In genomic region chr11:73157141-73158010, GRCh38 we compare ENCODE assay signal across 9 cellular contexts. TPM values are rescaled to one million over a fixed set of nuclear protein-coding genes. Genes with fewer than 3 reads are reported as not detected.
DNase-seq lines count a peak whose midpoint lies in the region; ATAC-seq, FAIRE-seq and TF ChIP-seq lines count a peak whose summit lies in the region.
"Had no signal": no experiment of that assay in that cellular context is flagged by ENCODE, and none has a peak within 500 bp of the region (broad histone marks: within the 10 kb centered on the region; RNA-seq: fewer than 3 reads in every experiment).

No MANE protein-coding gene starts in this region.

- ATAC-seq in activated CD8-positive, alpha-beta T cell treated with anti-CD3 and anti-CD28 coated beads for 36 hours, result no peak
- ATAC-seq in activated CD8-positive, alpha-beta T cell treated with anti-CD3 and anti-CD28 coated beads, Interleukin-2, amount 10 ng/mL, durations not matched to agents 7 days and 5 days, result no peak
- ATAC-seq in HG03432 (IDR thresholded peaks at IDR 0.05; ENCODE audit: unreplicated experiment) (peak; percentile 42), K562 (no peak; the same call in 2 of the 3 replicates)
- ATAC-seq: activated naive CD4-positive, alpha-beta T cell treated with anti-CD3 and anti-CD28 coated beads, Interleukin-2, amount 50 U/mL, for 72 hours had no signal

- no peak for TF ChIP-seq RAD21 in K562 (CRISPR knock-in tag; conservative IDR thresholded peaks at IDR 0.05 in 1 of 2, IDR thresholded peaks at IDR 0.05 in 1 of 2)

- peak overlapping the region in 1 of 2 experiments; percentile 70; a peak in 1 of 4 replicates for H3K9ac ChIP-seq in K562 (ENCODE audit: insufficient read depth in 1 of 2, low read depth in 2 of 2, low read length in 2 of 2)

- TF ChIP-seq CTCF in activated CD8-positive, alpha-beta T cell treated with anti-CD3 and anti-CD28 coated beads for 36 hours (IDR thresholded peaks at IDR 0.05), result no peak
- TF ChIP-seq CTCF in K562 (IDR thresholded peaks at IDR 0.05 in 2 of 3, conservative IDR thresholded peaks at IDR 0.05 in 1 of 3; ENCODE audit: insufficient read depth in 2 of 3, low read depth in 1 of 3, low read length in 3 of 3), result no peak

- in situ Hi-C loops in K562 (cut with MboI), result no loop called here

- H3K9me3 Mint-ChIP-seq in activated CD8-positive, alpha-beta T cell treated with anti-CD3 and anti-CD28 coated beads for 36 hours, result no peaks in the 10 kb centered on the region
- H3K9me3 Mint-ChIP-seq in activated CD8-positive, alpha-beta T cell treated with anti-CD3 and anti-CD28 coated beads, Interleukin-2, amount 10 ng/mL, durations not matched to agents 7 days and 5 days (ENCODE audit: insufficient read depth), result no peaks in the 10 kb centered on the region
- H3K9me3 Mint-ChIP-seq: activated naive CD4-positive, alpha-beta T cell treated with anti-CD3 and anti-CD28 coated beads, Interleukin-2, amount 50 U/mL, for 72 hours had no signal

- DNase-seq in activated CD8-positive, alpha-beta T cell treated with anti-CD3 and anti-CD28 coated beads for 36 hours, result peak; percentile 16
- DNase-seq in activated CD8-positive, alpha-beta T cell treated with anti-CD3 and anti-CD28 coated beads, Interleukin-2, amount 10 ng/mL, durations not matched to agents 7 days and 5 days, result no peak
- no peak for DNase-seq in K562 (ENCODE audit: extremely low read depth in 1 of 4, low spot score in 3 of 4)
- peak; percentile 91 for DNase-seq in myocyte (ENCODE audit: low read depth)
- no peak for DNase-seq in activated gamma-delta T cell (lab: John Stamatoyannopoulos, UW)
- no peak for DNase-seq in activated naive CD4-positive, alpha-beta T cell treated with anti-CD3 and anti-CD28 coated beads, Interleukin-2, amount 50 U/mL, for 16 hours
- DNase-seq in stimulated activated CD4-positive, alpha-beta T cell treated with anti-CD3 and anti-CD28 coated beads, Interleukin-4, amount 100 ng/mL, for 1 hour, result no peak

- no peaks in the 10 kb centered on the region for H3K36me3 ChIP-seq in K562 (ENCODE audit: control insufficient read depth, insufficient read depth, low read length)

- no peak overlapping the region; the same call in 1 of the 2 replicates for H2AFZ ChIP-seq in K562 (ENCODE audit: low read depth, low read length)

- no peak overlapping the region for H3K27ac Mint-ChIP-seq in activated CD8-positive, alpha-beta T cell treated with anti-CD3 and anti-CD28 coated beads for 36 hours
- H3K27ac Mint-ChIP-seq in activated CD8-positive, alpha-beta T cell treated with anti-CD3 and anti-CD28 coated beads, Interleukin-2, amount 10 ng/mL, durations not matched to agents 7 days and 5 days, result no peak overlapping the region
- H3K27ac Mint-ChIP-seq: activated naive CD4-positive, alpha-beta T cell treated with anti-CD3 and anti-CD28 coated beads, Interleukin-2, amount 50 U/mL, for 72 hours had no signal

- FAIRE-seq in K562 (lab: Jason Lieb, UNC), result no peak

- no peaks in the 10 kb centered on the region for H3K27me3 Mint-ChIP-seq in activated CD8-positive, alpha-beta T cell treated with anti-CD3 and anti-CD28 coated beads for 36 hours
- no peaks in the 10 kb centered on the region for H3K27me3 Mint-ChIP-seq in activated CD8-positive, alpha-beta T cell treated with anti-CD3 and anti-CD28 coated beads, Interleukin-2, amount 10 ng/mL, durations not matched to agents 7 days and 5 days (ENCODE audit: low read depth)

- POLR2A ChIA-PET in activated CD8-positive, alpha-beta T cell treated with anti-CD3 and anti-CD28 coated beads for 36 hours (lab: Charles Lee), result interaction anchor here (0.6 to 1.2 kb wide), 5 partner anchors 15 to 301 kb away, joined by 3 to 8 read pairs (median 3); partner anchors contain the start of gene FCHSD2
- POLR2A ChIA-PET in activated CD8-positive, alpha-beta T cell treated with anti-CD3 and anti-CD28 coated beads, Interleukin-2, amount 10 ng/mL, durations not matched to agents 7 days and 5 days (lab: Charles Lee), result interaction anchor here (0.6 to 2.7 kb wide), 2 partner anchors 14 to 440 kb away, joined by 3 to 24 read pairs; partner anchors contain the start of gene FCHSD2
- POLR2A ChIA-PET in K562 (lab: Yijun Ruan, JAX), result interaction anchor here (0.5 to 2.2 kb wide), 3 partner anchors 12 to 15 kb away, joined by 3 to 7 read pairs (median 3); partner anchors contain the start of gene FCHSD2

- no peaks in the 10 kb centered on the region for H3K9me1 ChIP-seq in K562 (ENCODE audit: control insufficient read depth, insufficient read depth, low read length)

- no peaks in the 10 kb centered on the region for H3K9me3 ChIP-seq in K562 (replicated peaks; ENCODE audit: control insufficient read depth, insufficient read depth, low read depth, low read length)

- CTCF ChIA-PET in activated CD8-positive, alpha-beta T cell treated with anti-CD3 and anti-CD28 coated beads for 36 hours (lab: Charles Lee), result interaction anchor here (1.1 to 2.9 kb wide), 4 partner anchors 15 to 686 kb away, joined by 3 to 19 read pairs (median 9); partner anchors contain the start of gene FCHSD2
- CTCF ChIA-PET in activated CD8-positive, alpha-beta T cell treated with anti-CD3 and anti-CD28 coated beads, Interleukin-2, amount 10 ng/mL, durations not matched to agents 7 days and 5 days (lab: Charles Lee), result interaction anchor here (0.6 to 5.6 kb wide), 7 partner anchors 10 to 432 kb away, joined by 3 to 40 read pairs (median 4); partner anchors contain the start of gene FCHSD2
- CTCF ChIA-PET in K562 (lab: Yijun Ruan, JAX; ENCODE audit: low intra/inter-chr PET ratio), result no interaction called here

- no peak overlapping the region for H3K4me3 Mint-ChIP-seq in activated CD8-positive, alpha-beta T cell treated with anti-CD3 and anti-CD28 coated beads for 36 hours
- no peak overlapping the region for H3K4me3 Mint-ChIP-seq in activated CD8-positive, alpha-beta T cell treated with anti-CD3 and anti-CD28 coated beads, Interleukin-2, amount 10 ng/mL, durations not matched to agents 7 days and 5 days

- TF ChIP-seq EP300 in K562 (IDR thresholded peaks at IDR 0.05; ENCODE audit: low read length), result no peak

- 19% methylated on average over 9 of the region's 9 CpGs for WGBS in K562 (ENCODE audit: insufficient coverage, low coverage, missing lambda C conversion rate)

- TF ChIP-seq POLR2A in K562 (conservative IDR thresholded peaks at IDR 0.05), result no peak

- no peak overlapping the region for H3K4me2 ChIP-seq in K562 (ENCODE audit: insufficient read depth, low read length)

- H4K20me1 ChIP-seq in K562 (replicated peaks; ENCODE audit: control insufficient read depth, insufficient read depth, low read length), result no peaks in the 10 kb centered on the region

- H3K79me2 ChIP-seq in K562 (ENCODE audit: control insufficient read depth, insufficient read depth, low read length), result no peaks in the 10 kb centered on the region

- no peaks in the 10 kb centered on the region for H3K36me3 Mint-ChIP-seq in activated CD8-positive, alpha-beta T cell treated with anti-CD3 and anti-CD28 coated beads for 36 hours (ENCODE audit: low read depth)
- H3K36me3 Mint-ChIP-seq in activated CD8-positive, alpha-beta T cell treated with anti-CD3 and anti-CD28 coated beads, Interleukin-2, amount 10 ng/mL, durations not matched to agents 7 days and 5 days (ENCODE audit: low read depth), result no peaks in the 10 kb centered on the region
- H3K36me3 Mint-ChIP-seq: activated naive CD4-positive, alpha-beta T cell treated with anti-CD3 and anti-CD28 coated beads, Interleukin-2, amount 50 U/mL, for 72 hours had no signal

- H3K4me1 Mint-ChIP-seq in activated CD8-positive, alpha-beta T cell treated with anti-CD3 and anti-CD28 coated beads for 36 hours (ENCODE audit: low read depth), result peaks cover 47% of the 10 kb centered on the region
- H3K4me1 Mint-ChIP-seq in activated CD8-positive, alpha-beta T cell treated with anti-CD3 and anti-CD28 coated beads, Interleukin-2, amount 10 ng/mL, durations not matched to agents 7 days and 5 days (ENCODE audit: low read depth), result peaks cover 65% of the 10 kb centered on the region

- intact Hi-C loops in activated CD8-positive, alpha-beta T cell treated with anti-CD3 and anti-CD28 coated beads for 36 hours (cut with micrococcal nuclease), result no loop called here
- intact Hi-C loops in K562 (cut with micrococcal nuclease), result no loop called here

- H3K4me1 ChIP-seq in K562 (replicated peaks in 1 of 2; ENCODE audit: control insufficient read depth in 2 of 2, insufficient read depth in 2 of 2, low read length in 2 of 2), result peaks cover 12 to 19% of the 10 kb centered on the region in 2 experiments

- BruUV-seq in K562 (replicated peaks; lab: Mats Ljungman, UMichigan), result no TSS peak

- no peak overlapping the region for H3K4me3 ChIP-seq in K562

- H3K27me3 ChIP-seq in K562 (ENCODE audit: control insufficient read depth in 2 of 2, insufficient read depth in 2 of 2, low read length in 2 of 2), result no peaks in the 10 kb centered on the region

- no peak overlapping the region for H3K27ac ChIP-seq in K562 (ENCODE audit: extremely low read depth, low read depth, low read length)

TF ChIP-seq in K562, 482 proteins besides CTCF, POLR2A, EP300 and RAD21:
- TF ChIP-seq MECOM (CRISPR knock-in tag; IDR thresholded peaks at IDR 0.05), result no peak
- peak; percentile 25; the same call in 1 of the 2 replicates for TF ChIP-seq RFX1 (IDR thresholded peaks at IDR 0.05)
TF ChIP-seq in K562: peak in this region for 1.

RNA-seq across cellular contexts. Expression of gene FCHSD2, which starts 15.3 kb away (rescaled TPM):
- total RNA-seq in activated CD8-positive, alpha-beta T cell treated with anti-CD3 and anti-CD28 coated beads for 36 hours, result 10 to 100 TPM; 23.6 to 24.8 TPM
- 10 to 100 TPM; 49.6 to 51.8 TPM for total RNA-seq in activated CD8-positive, alpha-beta T cell treated with anti-CD3 and anti-CD28 coated beads, Interleukin-2, amount 10 ng/mL, durations not matched to agents 7 days and 5 days
- 11.7 and 39.3 TPM in 2 replicates for total RNA-seq in K562 (2011; cell fraction: chromatin; rRNA removed; ENCODE audit: low replicate concordance)
- total RNA-seq in K562 (2011; cell fraction: nucleolus; rRNA removed), result 6.3 and 8.0 TPM in 2 replicates
- 8.4 and 12.2 TPM in 2 replicates for total RNA-seq in K562 (2011; cell fraction: nucleoplasm; rRNA removed)
- 2.2 and 2.4 TPM in 2 replicates for total RNA-seq in K562 (2014; rRNA removed)
- 6.4 and 8.8 TPM in 2 replicates for total RNA-seq in K562 (2014; rRNA removed; fragmentation: Illumina TruSeq; extraction: Trizol)
- total RNA-seq in K562 (2015; rRNA removed; fragmentation: Illumina TruSeq; extraction: Trizol), result 6.3 and 7.9 TPM in 2 replicates
- total RNA-seq in K562 (2021), result 14.0 and 14.7 TPM in 2 replicates
- polyA plus RNA-seq in K562 (2011; rRNA removed), result 8.0 and 8.2 TPM in 2 replicates
- polyA plus RNA-seq in K562 (2011; cell fraction: cytosol; rRNA removed), result 3.9 and 5.4 TPM in 2 replicates
- 9.0 and 9.5 TPM in 2 replicates for polyA plus RNA-seq in K562 (2011; cell fraction: nucleus; rRNA removed)
- polyA plus RNA-seq in K562 (2012), result 7.6 and 9.4 TPM in 2 replicates
- polyA plus RNA-seq in K562 (2014; fragmentation: Illumina TruSeq; extraction: Trizol), result 9.1 and 10.8 TPM in 2 replicates
- 1 to 10 TPM; 1.8 to 3.2 TPM for polyA plus RNA-seq in K562 (2014; fragmentation: Nextera tagmentation; extraction: Ambion mirVana)
- polyA plus RNA-seq in K562 (2014; rRNA removed), result 8.7 and 9.0 TPM in 2 replicates
- polyA minus RNA-seq in K562 (2011; rRNA and poly(A)+ RNA removed), result 9.1 and 10.5 TPM in 2 replicates
- 8.4 and 10.1 TPM in 2 replicates for polyA minus RNA-seq in K562 (2011; cell fraction: cytosol; rRNA and poly(A)+ RNA removed)
- 5.5 and 9.7 TPM in 2 replicates for polyA minus RNA-seq in K562 (2011; cell fraction: nucleus; rRNA and poly(A)+ RNA removed)
- total RNA-seq in myocyte, result 11.1 and 13.1 TPM in 2 replicates
- 17.2 TPM for polyA plus RNA-seq in myocyte (2012)

Comparison
In these comparisons a context has a peak if more than half of its experiments do, and no peak if none do; other contexts are left out.
1. DNase-seq: peak in activated CD8-positive, alpha-beta T cell treated with anti-CD3 and anti-CD28 coated beads for 36 hours (single experiment) and myocyte (single experiment); none in activated CD8-positive, alpha-beta T cell treated with anti-CD3 and anti-CD28 coated beads, Interleukin-2, amount 10 ng/mL, durations not matched to agents 7 days and 5 days (single experiment), K562 (0 of 4), activated gamma-delta T cell (single experiment), activated naive CD4-positive, alpha-beta T cell treated with anti-CD3 and anti-CD28 coated beads, Interleukin-2, amount 50 U/mL, for 16 hours (single experiment) and stimulated activated CD4-positive, alpha-beta T cell treated with anti-CD3 and anti-CD28 coated beads, Interleukin-4, amount 100 ng/mL, for 1 hour (single experiment).